Comparison of ENCODE assay signal across 9 cellular contexts in genomic region chr10:33661580-33662269, GRCh38.
DNase-seq lines count a peak whose midpoint lies in the region; ATAC-seq and TF ChIP-seq lines count a peak whose summit lies in the region.
"Had no signal": no experiment of that assay in that cellular context is flagged by ENCODE, and none has a peak within 500 bp of the region (broad histone marks: within the 10 kb centered on the region; RNA-seq: fewer than 3 reads in every experiment).

No MANE protein-coding gene starts in this region.

- H3K27me3 Mint-ChIP-seq in GM23338 (ENCODE audit: insufficient read depth, low read depth, poor library complexity) = peaks cover 5% of the 10 kb centered on the region

- no peak overlapping the region for H3K27ac Mint-ChIP-seq in GM23338
- H3K27ac Mint-ChIP-seq: stimulated activated naive CD8-positive, alpha-beta T cell treated with anti-CD3 and anti-CD28 coated beads, Interleukin-15, Interleukin-2, amounts not matched to agents 100 ng/mL and 50 ng/mL, for 24 hours had no signal

- TF ChIP-seq CTCF in GM23338 (conservative IDR thresholded peaks at IDR 0.05; ENCODE audit: low read depth in 2 of 2) = no peak
- no peak for TF ChIP-seq CTCF in foreskin keratinocyte (conservative IDR thresholded peaks at IDR 0.05)

- in situ Hi-C loops in G401 (cut with HindIII; ENCODE audit: low sequenced_read_pairs) = no loop called here

- no peaks in the 10 kb centered on the region for H3F3A ChIP-seq in GM23338 (replicated peaks; ENCODE audit: low read depth)

- no peak overlapping the region for H3K4ac ChIP-seq in trophoblast cell (ENCODE audit: low read depth, low read length)

- no peak overlapping the region for H2AK5ac ChIP-seq in trophoblast cell (ENCODE audit: low read length)

- H3K36me3 ChIP-seq in GM23338 (ENCODE audit: insufficient read depth) (no peaks in the 10 kb centered on the region; the same call in 1 of the 2 replicates), trophoblast cell (ENCODE audit: control insufficient read depth in 1 of 2, insufficient read depth in 2 of 2, low read length in 2 of 2) (no peaks in the 10 kb centered on the region)

- DNase-seq in GM23338 (ENCODE audit: low spot score) (no peak), SHP77 (lab: John Stamatoyannopoulos, UW) (peak; percentile 11 to 37), foreskin keratinocyte (peak in 1 of 2 donors; percentile 55), trophoblast cell (peak; percentile 1 to 23), G401 (ENCODE audit: low spot score) (no peak), NCI-H774 (lab: John Stamatoyannopoulos, UW) (no peak)
- no peak for DNase-seq in activated naive CD4-positive, alpha-beta T cell treated with anti-CD3 and anti-CD28 coated beads, Interleukin-2, amount 50 U/mL, for 16 hours

- H3K14ac ChIP-seq in trophoblast cell (ENCODE audit: low read length) = peak overlapping the region; percentile 22

- no peak overlapping the region for H4K12ac ChIP-seq in trophoblast cell (ENCODE audit: low read depth, low read length)

- H3K4me3 Mint-ChIP-seq in GM23338 = no peak overlapping the region
- H3K4me3 Mint-ChIP-seq: stimulated activated naive CD8-positive, alpha-beta T cell treated with anti-CD3 and anti-CD28 coated beads, Interleukin-15, Interleukin-2, amounts not matched to agents 100 ng/mL and 50 ng/mL, for 24 hours had no signal

- no peak overlapping the region for H3K18ac ChIP-seq in trophoblast cell (ENCODE audit: low read length)

- peaks cover 7% of the 10 kb centered on the region for H3K9me3 Mint-ChIP-seq in GM23338

- no peaks in the 10 kb centered on the region for H3K9me3 ChIP-seq in trophoblast cell (ENCODE audit: insufficient read depth, low read depth, low read length)

- H3K36me3 Mint-ChIP-seq in GM23338 (ENCODE audit: low read depth) = peaks cover 5% of the 10 kb centered on the region; the same call in 1 of the 3 replicates

- H4K20me1 ChIP-seq in GM23338 (replicated peaks; ENCODE audit: insufficient read depth) = no peaks in the 10 kb centered on the region

- no peak overlapping the region for H4K8ac ChIP-seq in trophoblast cell (ENCODE audit: low read depth, low read length)

- no CpG with 5 or more reads among the region's 15 CpGs for WGBS in trophoblast cell (ENCODE audit: extremely low coverage, insufficient coverage, insufficient read length)

- H3K9ac ChIP-seq in trophoblast cell (ENCODE audit: low read length) = no peak overlapping the region

- peaks cover 29% of the 10 kb centered on the region for H3K4me1 Mint-ChIP-seq in GM23338

- H3K27me3 ChIP-seq in GM23338 (ENCODE audit: insufficient read depth) (no peaks in the 10 kb centered on the region), foreskin keratinocyte (no peaks in the 10 kb centered on the region), trophoblast cell (ENCODE audit: insufficient read depth, low read length) (no peaks in the 10 kb centered on the region)

- H3K27ac ChIP-seq in GM23338 (ENCODE audit: low read depth) (no peak overlapping the region), foreskin keratinocyte (no peak overlapping the region), trophoblast cell (ENCODE audit: low read depth, low read length) (no peak overlapping the region)

- no peak for ATAC-seq in GM23338
- ATAC-seq in foreskin keratinocyte = peak; percentile 66
- no peak for ATAC-seq in GM19397 (IDR thresholded peaks at IDR 0.05; ENCODE audit: unreplicated experiment)

- H3K79me2 ChIP-seq in GM23338 (replicated peaks; ENCODE audit: insufficient read depth) (no peaks in the 10 kb centered on the region), trophoblast cell (ENCODE audit: control insufficient read depth, insufficient read depth, low read length, poor library complexity) (no peaks in the 10 kb centered on the region)

- H3K23ac ChIP-seq in trophoblast cell (ENCODE audit: low read length) = no peak overlapping the region

- peaks cover 9% of the 10 kb centered on the region; the same call in 1 of the 2 replicates for H3K9me2 ChIP-seq in GM23338 (ENCODE audit: insufficient read depth)

- H3K4me2 ChIP-seq in GM23338 = no peak overlapping the region
- H3K4me2 ChIP-seq in trophoblast cell (ENCODE audit: low read length) = no peak overlapping the region

- no peak overlapping the region for H4K91ac ChIP-seq in trophoblast cell (ENCODE audit: low read depth, low read length)

- H2BK120ac ChIP-seq in trophoblast cell (ENCODE audit: insufficient read depth, low read length, poor library complexity) = peak overlapping the region; percentile 50

- H3K4me1 ChIP-seq in GM23338 (ENCODE audit: insufficient read depth) (peaks cover 23% of the 10 kb centered on the region), foreskin keratinocyte (peaks cover 7% of the 10 kb centered on the region), trophoblast cell (ENCODE audit: control insufficient read depth in 1 of 2, insufficient read depth in 2 of 2, low read length in 2 of 2) (peaks cover 3 to 8% of the 10 kb centered on the region in 2 experiments)

- peak overlapping the region; percentile 18 for H2BK5ac ChIP-seq in trophoblast cell (ENCODE audit: low read depth, low read length, poor library complexity)

- H3K4me3 ChIP-seq in GM23338 (no peak overlapping the region), trophoblast cell (ENCODE audit: low read depth, low read length) (no peak overlapping the region)

- H3K79me1 ChIP-seq in trophoblast cell (ENCODE audit: low read length) = peaks cover 3% of the 10 kb centered on the region

- H2AFZ ChIP-seq in GM23338 = peak overlapping the region; percentile 59
- no peak overlapping the region for H2AFZ ChIP-seq in trophoblast cell (ENCODE audit: insufficient read depth, low read length, poor library complexity)

- H2BK12ac ChIP-seq in trophoblast cell (ENCODE audit: low read length) = no peak overlapping the region

TF ChIP-seq in GM23338, 12 proteins besides CTCF, POLR2A, EP300 and RAD21 (continues in another document):
- TF ChIP-seq, protein P1, sequence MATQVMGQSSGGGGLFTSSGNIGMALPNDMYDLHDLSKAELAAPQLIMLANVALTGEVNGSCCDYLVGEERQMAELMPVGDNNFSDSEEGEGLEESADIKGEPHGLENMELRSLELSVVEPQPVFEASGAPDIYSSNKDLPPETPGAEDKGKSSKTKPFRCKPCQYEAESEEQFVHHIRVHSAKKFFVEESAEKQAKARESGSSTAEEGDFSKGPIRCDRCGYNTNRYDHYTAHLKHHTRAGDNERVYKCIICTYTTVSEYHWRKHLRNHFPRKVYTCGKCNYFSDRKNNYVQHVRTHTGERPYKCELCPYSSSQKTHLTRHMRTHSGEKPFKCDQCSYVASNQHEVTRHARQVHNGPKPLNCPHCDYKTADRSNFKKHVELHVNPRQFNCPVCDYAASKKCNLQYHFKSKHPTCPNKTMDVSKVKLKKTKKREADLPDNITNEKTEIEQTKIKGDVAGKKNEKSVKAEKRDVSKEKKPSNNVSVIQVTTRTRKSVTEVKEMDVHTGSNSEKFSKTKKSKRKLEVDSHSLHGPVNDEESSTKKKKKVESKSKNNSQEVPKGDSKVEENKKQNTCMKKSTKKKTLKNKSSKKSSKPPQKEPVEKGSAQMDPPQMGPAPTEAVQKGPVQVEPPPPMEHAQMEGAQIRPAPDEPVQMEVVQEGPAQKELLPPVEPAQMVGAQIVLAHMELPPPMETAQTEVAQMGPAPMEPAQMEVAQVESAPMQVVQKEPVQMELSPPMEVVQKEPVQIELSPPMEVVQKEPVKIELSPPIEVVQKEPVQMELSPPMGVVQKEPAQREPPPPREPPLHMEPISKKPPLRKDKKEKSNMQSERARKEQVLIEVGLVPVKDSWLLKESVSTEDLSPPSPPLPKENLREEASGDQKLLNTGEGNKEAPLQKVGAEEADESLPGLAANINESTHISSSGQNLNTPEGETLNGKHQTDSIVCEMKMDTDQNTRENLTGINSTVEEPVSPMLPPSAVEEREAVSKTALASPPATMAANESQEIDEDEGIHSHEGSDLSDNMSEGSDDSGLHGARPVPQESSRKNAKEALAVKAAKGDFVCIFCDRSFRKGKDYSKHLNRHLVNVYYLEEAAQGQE (IDR thresholded peaks at IDR 0.05; ENCODE audit: unreplicated experiment) = no peak
- TF ChIP-seq NANOG (IDR thresholded peaks at IDR 0.05; ENCODE audit: borderline replicate concordance) (no peak), EZH2phosphoT487 (IDR thresholded peaks at IDR 0.05; ENCODE audit: unreplicated experiment) (no peak), JUNB (IDR thresholded peaks at IDR 0.05; ENCODE audit: unreplicated experiment) (no peak)

Comparison
In these comparisons a context has a peak if more than half of its experiments do, and no peak if none do; other contexts are left out.
1. DNase-seq: peak in SHP77 (2 of 2) and trophoblast cell (2 of 2); none in GM23338 (single experiment), activated naive CD4-positive, alpha-beta T cell treated with anti-CD3 and anti-CD28 coated beads, Interleukin-2, amount 50 U/mL, for 16 hours (single experiment), G401 (single experiment) and NCI-H774 (single experiment).